Comparison of ENCODE assay signal across 8 cellular contexts in genomic region chr9:38515055-38515454, GRCh38.
DNase-seq lines count a peak whose midpoint lies in the region; FAIRE-seq and TF ChIP-seq lines count a peak whose summit lies in the region.
"Not testable (repeated sequence)": the region's sequence is repeated elsewhere in the genome, so short reads cannot be mapped to it uniquely, and the experiment has no call there.

No MANE protein-coding gene starts in this region.

- not testable (repeated sequence) for TF ChIP-seq CTCF in LNCaP clone FGC (IDR thresholded peaks at IDR 0.05; ENCODE audit: control insufficient read depth, extremely low read depth, insufficient read depth); osteocyte (IDR thresholded peaks at IDR 0.05)

- peak; percentile 36 for FAIRE-seq in GM18507 (lab: Jason Lieb, UNC)

- not testable (repeated sequence) for H3K4me3 Mint-ChIP-seq in activated naive CD4-positive, alpha-beta T cell treated with anti-CD3 and anti-CD28 coated beads, Interleukin-2, amount 50 U/mL, for 24 hours; osteocyte (ENCODE audit: unreplicated experiment)

- H3K27me3 Mint-ChIP-seq in activated naive CD4-positive, alpha-beta T cell treated with anti-CD3 and anti-CD28 coated beads, Interleukin-2, amount 50 U/mL, for 24 hours; osteocyte (ENCODE audit: unreplicated experiment): not testable (repeated sequence)

- H3K27ac Mint-ChIP-seq in activated naive CD4-positive, alpha-beta T cell treated with anti-CD3 and anti-CD28 coated beads, Interleukin-2, amount 50 U/mL, for 24 hours = peak overlapping the region; percentile 30
- H3K27ac Mint-ChIP-seq in osteocyte (ENCODE audit: unreplicated experiment) = peak overlapping the region; percentile 32

- not testable (repeated sequence) for H3K9me3 Mint-ChIP-seq in activated naive CD4-positive, alpha-beta T cell treated with anti-CD3 and anti-CD28 coated beads, Interleukin-2, amount 50 U/mL, for 24 hours; osteocyte (ENCODE audit: unreplicated experiment)

- not testable (repeated sequence) for H3K36me3 Mint-ChIP-seq in activated naive CD4-positive, alpha-beta T cell treated with anti-CD3 and anti-CD28 coated beads, Interleukin-2, amount 50 U/mL, for 24 hours; osteocyte (ENCODE audit: unreplicated experiment)

- peak; percentile 43 for DNase-seq in COR-L47 (lab: John Stamatoyannopoulos, UW)
- not testable (repeated sequence) for DNase-seq in GM18507 (ENCODE audit: extremely low spot score, insufficient read length, low read depth); osteocyte (ENCODE audit: extremely low spot score, unreplicated experiment)
- DNase-seq in LNCaP clone FGC (ENCODE audit: low read depth) = peak; percentile 35
- peak; percentile 41 for DNase-seq in NCI-H2029 (lab: John Stamatoyannopoulos, UW)
- peak; percentile 36 for DNase-seq in NCI-H2196 (lab: John Stamatoyannopoulos, UW; ENCODE audit: unreplicated experiment)
- DNase-seq in NCI-H774 (lab: John Stamatoyannopoulos, UW) = peak; percentile 35

- not testable (repeated sequence) for H3K4me3 ChIP-seq in LNCaP clone FGC (ENCODE audit: low read depth, low read length)

- H3K4me1 Mint-ChIP-seq in activated naive CD4-positive, alpha-beta T cell treated with anti-CD3 and anti-CD28 coated beads, Interleukin-2, amount 50 U/mL, for 24 hours = not testable (repeated sequence)
- peaks cover 32% of the 10 kb centered on the region for H3K4me1 Mint-ChIP-seq in osteocyte (ENCODE audit: unreplicated experiment)
